Comparison of ENCODE assay signal across 8 cellular contexts in genomic region chr1:150010388-150011115, GRCh38. TPM values are rescaled to one million over a fixed set of nuclear protein-coding genes. Genes with fewer than 3 reads are reported as not detected.
DNase-seq lines count a peak whose midpoint lies in the region; ATAC-seq and TF ChIP-seq lines count a peak whose summit lies in the region.

OTUD7B (minus strand) TSS chr1:150010726; CDS start chr1:149977510, 33,216 bp downstream.

- H3K9me3 ChIP-seq in Caco-2 (no peaks in the 10 kb centered on the region), HUES6 (ENCODE audit: control insufficient read depth, insufficient read depth, low read depth, low read length) (no peaks in the 10 kb centered on the region), esophagus squamous epithelium (no peaks in the 10 kb centered on the region)

- H3K4me3 ChIP-seq in Caco-2 (ENCODE audit: low read depth, low read length) (peak within 1 kb of the TSS; percentile 79), HUES6 (ENCODE audit: low read depth, low read length) (peak within 1 kb of the TSS; percentile 98), esophagus squamous epithelium (peak within 1 kb of the TSS; percentile 56 to 91 (median 82))

- POLR2A ChIA-PET in Caco-2 (lab: Charles Lee), result interaction anchor here (0.6 to 1.4 kb wide), 5 partner anchors 12 to 554 kb away, joined by 3 to 6 read pairs (median 4); partner anchors contain the start of gene PRPF3

- no peaks in the 10 kb centered on the region for H3K27me3 ChIP-seq in Caco-2 (replicated peaks; ENCODE audit: control insufficient read depth, insufficient read depth, low read length)
- no peaks in the 10 kb centered on the region for H3K27me3 ChIP-seq in HUES6 (ENCODE audit: control insufficient read depth, insufficient read depth, low read length)
- no peaks in the 10 kb centered on the region for H3K27me3 ChIP-seq in esophagus squamous epithelium

- H3K27ac Mint-ChIP-seq in Caco-2 (ENCODE audit: unreplicated experiment), result peak within 1 kb of the TSS; percentile 100
- H3K27ac Mint-ChIP-seq in activated T-cell treated with anti-CD3 and anti-CD28 coated beads, Interleukin-2, amount 50 U/mL, for 72 hours, result peak within 1 kb of the TSS; percentile 99

- TF ChIP-seq POLR2A in esophagus squamous epithelium (IDR thresholded peaks at IDR 0.05), result peak in 2 of 4 donors; percentile 53 to 79

- H3K27me3 Mint-ChIP-seq in Caco-2 (ENCODE audit: insufficient read depth, unreplicated experiment), result no peaks in the 10 kb centered on the region
- no peaks in the 10 kb centered on the region for H3K27me3 Mint-ChIP-seq in activated T-cell treated with anti-CD3 and anti-CD28 coated beads, Interleukin-2, amount 50 U/mL, for 72 hours (ENCODE audit: low read depth)

- CTCF ChIA-PET in Caco-2 (lab: Charles Lee), result interaction anchor here (0.6 to 1.4 kb wide), 3 partner anchors 10 to 50 kb away, joined by 3 to 4 read pairs (median 3); no protein-coding TSS in a partner anchor

- H3K9me3 Mint-ChIP-seq in Caco-2 (ENCODE audit: unreplicated experiment), result no peaks in the 10 kb centered on the region
- H3K9me3 Mint-ChIP-seq in activated T-cell treated with anti-CD3 and anti-CD28 coated beads, Interleukin-2, amount 50 U/mL, for 72 hours, result no peaks in the 10 kb centered on the region

- peak; percentile 77 for ATAC-seq in GM21390 (IDR thresholded peaks at IDR 0.05; ENCODE audit: unreplicated experiment)
- ATAC-seq in activated T-cell treated with anti-CD3 and anti-CD28 coated beads, Interleukin-2, amount 50 U/mL, for 72 hours (replicated peaks in 1 of 2), result peak; percentile 74 to 82

- H3K4me1 ChIP-seq in Caco-2, result peaks cover 36% of the 10 kb centered on the region
- peaks cover 23% of the 10 kb centered on the region for H3K4me1 ChIP-seq in HUES6 (ENCODE audit: control insufficient read depth, insufficient read depth, low read length)
- peaks cover 9 to 44% (median 19%) of the 10 kb centered on the region in 3 donors for H3K4me1 ChIP-seq in esophagus squamous epithelium

- H3K27ac ChIP-seq in HUES6 (ENCODE audit: low read depth, low read length), result peak within 1 kb of the TSS; percentile 84; the same call in 1 of the 2 replicates
- peak within 1 kb of the TSS; percentile 89 to 97 (median 96) for H3K27ac ChIP-seq in esophagus squamous epithelium

- H3K9ac ChIP-seq in HUES6 (ENCODE audit: low read length), result peak within 1 kb of the TSS; percentile 88

- DNase-seq in Caco-2 (peak; percentile 87 to 92), OCI-M2 (lab: John Stamatoyannopoulos, UW; ENCODE audit: unreplicated experiment) (peak; percentile 46), esophagus squamous epithelium (lab: John Stamatoyannopoulos, UW) (peak; percentile 9), myocyte (ENCODE audit: low read depth) (peak; percentile 93)
- DNase-seq in activated T-cell treated with anti-CD3 and anti-CD28 coated beads, Interleukin-2, amount 50 U/mL, for 72 hours, result peak; percentile 81 to 88
- DNase-seq in stimulated activated CD8-positive, alpha-beta memory T cell treated with anti-CD3 and anti-CD28 coated beads, Interleukin-7, amount 100 ng/mL, for 24 hours (ENCODE audit: low read depth), result peak; percentile 58

- WGBS in esophagus squamous epithelium, 2 donors, result 0 to 1% methylated on average over 15 to 19 of the region's 59 CpGs

- H3K36me3 Mint-ChIP-seq in Caco-2 (ENCODE audit: insufficient read depth, unreplicated experiment), result peaks cover 24% of the 10 kb centered on the region
- peaks cover 7 to 9% of the 10 kb centered on the region in 2 donors for H3K36me3 Mint-ChIP-seq in activated T-cell treated with anti-CD3 and anti-CD28 coated beads, Interleukin-2, amount 50 U/mL, for 72 hours (ENCODE audit: insufficient read depth in 2 of 2)

- TF ChIP-seq CTCF in Caco-2 (IDR thresholded peaks at IDR 0.05; ENCODE audit: insufficient read depth in 1 of 2, low read depth in 1 of 2, low read length in 1 of 2, severe bottlenecking in 1 of 2, unreplicated experiment in 1 of 2) (no peak), esophagus squamous epithelium (IDR thresholded peaks at IDR 0.05) (peak in 2 of 6 experiments; percentile 17 to 19)

- intact Hi-C loops in Caco-2 (cut with micrococcal nuclease; ENCODE audit: unreplicated experiment), result loop anchor here (2.0 kb wide), 1 partner anchor 40 kb away; no protein-coding TSS in a partner anchor
- intact Hi-C loops in esophagus squamous epithelium (cut with DNase I), result no loop called here

- H3K4me1 Mint-ChIP-seq in Caco-2 (ENCODE audit: low read depth, unreplicated experiment), result peaks cover 20% of the 10 kb centered on the region
- H3K4me1 Mint-ChIP-seq in activated T-cell treated with anti-CD3 and anti-CD28 coated beads, Interleukin-2, amount 50 U/mL, for 72 hours (ENCODE audit: low read depth), result peaks cover 31% of the 10 kb centered on the region

- H3K36me3 ChIP-seq in Caco-2 (ENCODE audit: control insufficient read depth, insufficient read depth, low read length), result no peaks in the 10 kb centered on the region
- H3K36me3 ChIP-seq in HUES6 (ENCODE audit: control insufficient read depth, insufficient read depth, low read length), result peaks cover 7% of the 10 kb centered on the region; the same call in 1 of the 2 replicates
- no peaks in the 10 kb centered on the region for H3K36me3 ChIP-seq in esophagus squamous epithelium

- H3K4me3 Mint-ChIP-seq in Caco-2 (ENCODE audit: unreplicated experiment), result peak within 1 kb of the TSS; percentile 100
- H3K4me3 Mint-ChIP-seq in activated T-cell treated with anti-CD3 and anti-CD28 coated beads, Interleukin-2, amount 50 U/mL, for 72 hours, result peak within 1 kb of the TSS; percentile 94 to 97

- no TSS peak for BruUV-seq in Caco-2 (replicated peaks; lab: Mats Ljungman, UMichigan)

RNA-seq across cellular contexts. Expression of gene OTUD7B, which starts in this region (rescaled TPM):
- total RNA-seq in Caco-2 (2022) (18.3 and 19.6 TPM in 2 replicates), esophagus squamous epithelium (10 to 100 TPM in 1 of 4 donors, 1 to 10 TPM in 3; 8.5 to 12.6 (median 9.1) TPM), myocyte (13.4 and 14.9 TPM in 2 replicates)
- total RNA-seq in activated T-cell treated with anti-CD3 and anti-CD28 coated beads, Interleukin-2, amount 50 U/mL, for 72 hours, result 10 to 100 TPM; 30.3 to 34.8 TPM
- polyA plus RNA-seq in myocyte (2012), result 12.0 TPM

Comparison
In these comparisons a context has a peak if more than half of its experiments do, and no peak if none do; other contexts are left out.
1. Peak in every context shown above with its lines: DNase-seq, ATAC-seq, H3K4me3 ChIP-seq and H3K27ac ChIP-seq.
2. DNase-seq: peak in every context shown above with its lines; median percentile 93 in myocyte; 90 in Caco-2; 84 in activated T-cell treated with anti-CD3 and anti-CD28 coated beads, Interleukin-2, amount 50 U/mL, for 72 hours; 58 in stimulated activated CD8-positive, alpha-beta memory T cell treated with anti-CD3 and anti-CD28 coated beads, Interleukin-7, amount 100 ng/mL, for 24 hours; 46 in OCI-M2; 9 in esophagus squamous epithelium.